ENCODE assay signal across 27 cellular contexts in genomic region chr16:88531931-88532433, GRCh38. TPM values are rescaled to one million over a fixed set of nuclear protein-coding genes. Genes with fewer than 3 reads are reported as not detected.
DNase-seq lines count a peak whose midpoint lies in the region; ATAC-seq, FAIRE-seq and TF ChIP-seq lines count a peak whose summit lies in the region.
"Had no signal": no experiment of that assay in that cellular context is flagged by ENCODE, and none has a peak within 500 bp of the region (broad histone marks: within the 10 kb centered on the region; RNA-seq: fewer than 3 reads in every experiment).

No MANE protein-coding gene starts in this region.

- ATAC-seq in omental fat pad (ENCODE audit: low FRiP score): no peak
- ATAC-seq: activated CD4-positive, alpha-beta T cell treated with anti-CD3 and anti-CD28 coated beads for 36 hours; foreskin keratinocyte; lower lobe of right lung; natural killer cell treated with Interleukin-12 subunit alpha and Interleukin-12 subunit beta and Interleukin-15 and Interleukin-18, amount 100 ng/mL, for 72 hours; SK-N-SH treated with all-trans-retinoic acid at 6 μM for 48 hours had no signal

- no peak overlapping the region for H3K9ac ChIP-seq in H1 (replicated peaks in 1 of 4; ENCODE audit: extremely low read depth in 1 of 4, low read depth in 3 of 4, low read length in 3 of 4)

- H3K4me1 ChIP-seq in H1 (replicated peaks in 1 of 4; ENCODE audit: control insufficient read depth in 3 of 4, insufficient read depth in 4 of 4, low read length in 3 of 4): peaks cover 0 to 21% (median 9%) of the 10 kb centered on the region in 4 experiments; a peak in 6 of 7 replicates
- peaks cover 18 to 61% (median 33%) of the 10 kb centered on the region in 6 donors for H3K4me1 ChIP-seq in spleen
- peaks cover 21 to 58% (median 37%) of the 10 kb centered on the region in 4 donors for H3K4me1 ChIP-seq in stomach
- H3K4me1 ChIP-seq: foreskin keratinocyte had no signal

- no peak for TF ChIP-seq POLR2A in H1 (IDR thresholded peaks at IDR 0.05; ENCODE audit: control extremely low read depth in 1 of 2, low read depth in 2 of 2, low read length in 2 of 2)
- TF ChIP-seq POLR2A in spleen (IDR thresholded peaks at IDR 0.05): no peak
- TF ChIP-seq POLR2A in stomach (IDR thresholded peaks at IDR 0.05): no peak

- H2BK120ac ChIP-seq in H1 (replicated peaks; ENCODE audit: low read depth, low read length): no peak overlapping the region

- TF ChIP-seq EP300 in H1 (IDR thresholded peaks at IDR 0.05; ENCODE audit: borderline replicate concordance in 1 of 2, low read depth in 2 of 2, low read length in 2 of 2) (no peak), stomach (IDR thresholded peaks at IDR 0.05) (no peak)

- no peak overlapping the region for H4K5ac ChIP-seq in H1 (ENCODE audit: insufficient read length, low read depth, low read length)

- whole genome bisulfite sequencing in H1 (ENCODE audit: extremely low coverage in 1 of 2, insufficient coverage in 1 of 2, insufficient read length in 1 of 2, insufficient replicate concordance in 2 of 2, low coverage in 1 of 2, low lambda C conversion rate in 2 of 2, missing lambda C conversion rate in 1 of 2), 2 experiments: 95% methylated on average over 34 of the region's 34 CpGs; no CpG with 5 or more reads in 1 of the 2 experiments
- 81 to 93% (median 88%) methylated on average over 10 to 34 of the region's 34 CpGs for WGBS in spleen, 5 donors
- 86 to 91% (median 88%) methylated on average over 19 to 34 of the region's 34 CpGs for WGBS in stomach, 5 donors

- H3K4me3 ChIP-seq in H1 (ENCODE audit: extremely low read depth in 1 of 4, insufficient read depth in 2 of 4, low read depth in 3 of 4, low read length in 4 of 4): no peak overlapping the region
- no peak overlapping the region for H3K4me3 ChIP-seq in spleen
- no peak overlapping the region for H3K4me3 ChIP-seq in stomach
- H3K4me3 ChIP-seq: lower lobe of right lung had no signal

- TF ChIP-seq RAD21 in H1 (IDR thresholded peaks at IDR 0.05 in 1 of 2, conservative IDR thresholded peaks at IDR 0.05 in 1 of 2; ENCODE audit: low read depth in 2 of 2, low read length in 2 of 2): no peak

- no peak overlapping the region for H3K4me3 Mint-ChIP-seq in activated naive CD4-positive, alpha-beta T cell treated with anti-CD3 and anti-CD28 coated beads, Interleukin-2, amount 50 U/mL, for 24 hours
- no peak overlapping the region for H3K4me3 Mint-ChIP-seq in CD14-positive monocyte
- H3K4me3 Mint-ChIP-seq: activated CD4-positive, alpha-beta T cell treated with anti-CD3 and anti-CD28 coated beads for 36 hours; activated naive CD4-positive, alpha-beta T cell treated with anti-CD3 and anti-CD28 coated beads for 36 hours; dendritic cell treated with granulocyte-macrophage colony-stimulating factor and Interleukin-4, amounts not matched to agents 40 ng/mL and 50 ng/mL, for 4 days; natural killer cell treated with Interleukin-12 subunit alpha and Interleukin-12 subunit beta and Interleukin-15 and Interleukin-18, amount 100 ng/mL, for 72 hours had no signal

- no peak overlapping the region for H3K18ac ChIP-seq in H1 (ENCODE audit: extremely low read depth, low read length)

- H2BK20ac ChIP-seq in H1 (ENCODE audit: low read length): no peak overlapping the region

- H2BK15ac ChIP-seq in H1 (ENCODE audit: low read length): no peak overlapping the region

- H2AK5ac ChIP-seq in H1 (ENCODE audit: low read depth, low read length): no peak overlapping the region

- DNase-seq in activated naive CD4-positive, alpha-beta T cell treated with Interleukin-2 at 50 U/mL for 16 hours: no peak
- peak; percentile 50 for DNase-seq in G401 (ENCODE audit: low spot score)
- no peak for DNase-seq in H1 (ENCODE audit: low read depth in 1 of 2, low spot score in 2 of 2)
- peak; percentile 82 for DNase-seq in spleen
- no peak for DNase-seq in stomach
- DNase-seq in omental fat pad (ENCODE audit: low spot score): no peak
- DNase-seq in CD14-positive monocyte (ENCODE audit: low spot score): no peak
- DNase-seq: activated naive CD4-positive, alpha-beta T cell treated with anti-CD3 and anti-CD28 coated beads for 36 hours; activated T-cell treated with anti-CD3 and anti-CD28 coated beads, Interleukin-2, amount 50 U/mL, for 48 hours; anterior cingulate cortex; Calu3; DND-41; foreskin keratinocyte; NCI-H2029; NCI-H345; NCI-H774; T-helper 2 cell; tibial artery had no signal

- H3K36me3 Mint-ChIP-seq in activated naive CD4-positive, alpha-beta T cell treated with anti-CD3 and anti-CD28 coated beads, Interleukin-2, amount 50 U/mL, for 24 hours: peaks cover 3% of the 10 kb centered on the region
- no peaks in the 10 kb centered on the region for H3K36me3 Mint-ChIP-seq in CD14-positive monocyte
- H3K36me3 Mint-ChIP-seq: natural killer cell treated with Interleukin-12 subunit alpha and Interleukin-12 subunit beta and Interleukin-15 and Interleukin-18, amount 100 ng/mL, for 72 hours had no signal

- H4K91ac ChIP-seq in H1 (replicated peaks; ENCODE audit: insufficient read length, low read length): no peak overlapping the region

- no peak overlapping the region for H3K27ac ChIP-seq in H1 (ENCODE audit: low read depth, low read length)
- H3K27ac ChIP-seq in spleen: peak overlapping the region in 5 of 8 donors; percentile 37 to 54 (median 51)
- H3K27ac ChIP-seq in stomach: no peak overlapping the region
- H3K27ac ChIP-seq: foreskin keratinocyte, lower lobe of right lung, tibial artery had no signal

- CTCF ChIA-PET in H1 (lab: Charles Lee; ENCODE audit: partially characterized antibody): interaction anchor here (0.8 to 2.0 kb wide), 6 partner anchors 25 to 97 kb away, joined by 3 to 9 read pairs (median 4); no protein-coding TSS in a partner anchor

- no peak overlapping the region for H3K23ac ChIP-seq in H1 (ENCODE audit: insufficient read length)

- H3K9me3 ChIP-seq in H1 (ENCODE audit: insufficient read depth in 2 of 2, low read depth in 1 of 2, low read length in 1 of 2): no peaks in the 10 kb centered on the region
- H3K9me3 ChIP-seq in spleen: no peaks in the 10 kb centered on the region
- H3K9me3 ChIP-seq in stomach: no peaks in the 10 kb centered on the region
- H3K9me3 ChIP-seq: esophagus muscularis mucosa, heart left ventricle, lower lobe of right lung, tibial artery had no signal

- TF ChIP-seq CTCF in H1 (IDR thresholded peaks at IDR 0.05; ENCODE audit: control extremely low read depth in 1 of 3, insufficient read depth in 1 of 3, low read depth in 1 of 3, low read length in 3 of 3) (no peak), spleen (IDR thresholded peaks at IDR 0.05 in 8 of 11, conservative IDR thresholded peaks at IDR 0.05 in 3 of 11) (no peak), stomach (IDR thresholded peaks at IDR 0.05) (no peak), omental fat pad (IDR thresholded peaks at IDR 0.05) (no peak), CD14-positive monocyte (IDR thresholded peaks at IDR 0.05) (no peak)

- H3K9me3 Mint-ChIP-seq in activated naive CD4-positive, alpha-beta T cell treated with anti-CD3 and anti-CD28 coated beads, Interleukin-2, amount 50 U/mL, for 24 hours: no peaks in the 10 kb centered on the region
- peaks cover 0 to 2% (median 0%) of the 10 kb centered on the region in 7 donors for H3K9me3 Mint-ChIP-seq in CD14-positive monocyte
- H3K9me3 Mint-ChIP-seq: activated naive CD4-positive, alpha-beta T cell treated with anti-CD3 and anti-CD28 coated beads for 36 hours; dendritic cell treated with granulocyte-macrophage colony-stimulating factor and Interleukin-4, amounts not matched to agents 40 ng/mL and 50 ng/mL, for 4 days; natural killer cell treated with Interleukin-12 subunit alpha and Interleukin-12 subunit beta and Interleukin-15 and Interleukin-18, amount 100 ng/mL, for 72 hours had no signal

- H4K8ac ChIP-seq in H1 (ENCODE audit: extremely low read depth, insufficient read depth, low read length): no peak overlapping the region

- H3K27me3 Mint-ChIP-seq in activated naive CD4-positive, alpha-beta T cell treated with anti-CD3 and anti-CD28 coated beads, Interleukin-2, amount 50 U/mL, for 24 hours: no peaks in the 10 kb centered on the region
- peaks cover 2 to 7% (median 2%) of the 10 kb centered on the region in 3 donors for H3K27me3 Mint-ChIP-seq in CD14-positive monocyte (ENCODE audit: low read depth in 3 of 3)
- H3K27me3 Mint-ChIP-seq: activated CD4-positive, alpha-beta T cell treated with anti-CD3 and anti-CD28 coated beads for 36 hours; natural killer cell treated with Interleukin-12 subunit alpha and Interleukin-12 subunit beta and Interleukin-15 and Interleukin-18, amount 100 ng/mL, for 72 hours had no signal

- H3K14ac ChIP-seq in H1 (ENCODE audit: insufficient read length): no peak overlapping the region

- no peak for FAIRE-seq in H1 (lab: Jason Lieb, UNC)
- FAIRE-seq: kidney had no signal

- H2BK12ac ChIP-seq in H1 (ENCODE audit: low read depth, low read length): 0 out of 2 replicates have a peak overlapping the region, but pooled peaks have one; percentile 9

- in situ Hi-C loops in G401 (cut with HindIII; ENCODE audit: low sequenced_read_pairs): no loop called here

- intact Hi-C loops in spleen (cut with DNase I; ENCODE audit: low total_unique reads): no loop called here
- intact Hi-C loops in stomach (cut with DNase I; ENCODE audit: low total_unique reads): no loop called here
- intact Hi-C loops in CD14-positive monocyte (cut with micrococcal nuclease): no loop called here

- H3K79me2 ChIP-seq in H1 (ENCODE audit: control insufficient read depth in 1 of 2, insufficient read depth in 2 of 2, low read length in 2 of 2): no peaks in the 10 kb centered on the region

- H3K79me1 ChIP-seq in H1 (ENCODE audit: low read depth, low read length): 0 out of 2 replicates have a peak, but pooled peaks cover 4% of the 10 kb centered on the region

- no peak overlapping the region for H3K4ac ChIP-seq in H1 (replicated peaks; ENCODE audit: insufficient read length, low read depth, low read length)

- no peak overlapping the region for H3K4me2 ChIP-seq in H1 (ENCODE audit: insufficient read depth in 1 of 2, low read depth in 2 of 2, low read length in 2 of 2)

- POLR2A ChIA-PET in H1 (lab: Charles Lee; ENCODE audit: partially characterized antibody): interaction anchor here (1.0 to 2.6 kb wide), 3 partner anchors 11 to 44 kb away, joined by 3 to 9 read pairs (median 4); no protein-coding TSS in a partner anchor

- H3K56ac ChIP-seq in H1 (replicated peaks; ENCODE audit: insufficient read length, low read depth, low read length): no peak overlapping the region

- H3K27ac Mint-ChIP-seq in activated naive CD4-positive, alpha-beta T cell treated with anti-CD3 and anti-CD28 coated beads, Interleukin-2, amount 50 U/mL, for 24 hours: peak overlapping the region; percentile 30
- no peak overlapping the region for H3K27ac Mint-ChIP-seq in CD14-positive monocyte
- H3K27ac Mint-ChIP-seq: activated CD4-positive, alpha-beta T cell treated with anti-CD3 and anti-CD28 coated beads for 36 hours; activated naive CD4-positive, alpha-beta T cell treated with anti-CD3 and anti-CD28 coated beads for 36 hours; dendritic cell treated with granulocyte-macrophage colony-stimulating factor and Interleukin-4, amounts not matched to agents 40 ng/mL and 50 ng/mL, for 4 days; natural killer cell treated with Interleukin-12 subunit alpha and Interleukin-12 subunit beta and Interleukin-15 and Interleukin-18, amount 100 ng/mL, for 72 hours had no signal

- peaks cover 10% of the 10 kb centered on the region; the same call in 1 of the 2 replicates for H3K23me2 ChIP-seq in H1 (ENCODE audit: low read depth, low read length)

- H2AFZ ChIP-seq in H1 (ENCODE audit: low read length): no peak overlapping the region

- no peak overlapping the region for H2BK5ac ChIP-seq in H1 (ENCODE audit: low read depth, low read length)

- no peaks in the 10 kb centered on the region; a peak in 2 of 7 replicates for H3K27me3 ChIP-seq in H1 (replicated peaks in 1 of 4; ENCODE audit: control insufficient read depth in 3 of 4, extremely low read depth in 1 of 4, insufficient read depth in 3 of 4, low read length in 3 of 4)
- H3K27me3 ChIP-seq in spleen (replicated peaks in 1 of 7): no peaks in the 10 kb centered on the region
- peaks cover 0 to 3% (median 0%) of the 10 kb centered on the region in 3 donors for H3K27me3 ChIP-seq in stomach
- H3K27me3 ChIP-seq: foreskin keratinocyte, heart left ventricle had no signal

- H3K4me1 Mint-ChIP-seq in activated naive CD4-positive, alpha-beta T cell treated with anti-CD3 and anti-CD28 coated beads, Interleukin-2, amount 50 U/mL, for 24 hours: peaks cover 13% of the 10 kb centered on the region
- H3K4me1 Mint-ChIP-seq in CD14-positive monocyte: peaks cover 10% of the 10 kb centered on the region

- H3K36me3 ChIP-seq in H1 (ENCODE audit: control insufficient read depth in 2 of 4, insufficient read depth in 4 of 4, low read length in 3 of 4) (no peaks in the 10 kb centered on the region; a peak in 1 of 8 replicates), spleen (peaks cover 0 to 58% (median 15%) of the 10 kb centered on the region in 6 donors), stomach (peaks cover 4 to 71% (median 58%) of the 10 kb centered on the region in 4 donors)
- H3K36me3 ChIP-seq: lower lobe of right lung had no signal

- peaks cover 0 to 16% of the 10 kb centered on the region in 2 experiments for H4K20me1 ChIP-seq in H1 (replicated peaks in 1 of 2; ENCODE audit: control insufficient read depth in 1 of 2, insufficient read depth in 2 of 2, low read length in 2 of 2)

RNA-seq across cellular contexts. Expression of gene ZC3H18, which starts 38.2 kb away (rescaled TPM):
- total RNA-seq in G401 (2014; rRNA removed; shearing (Covaris generic)): 25.8 and 48.9 TPM in 2 replicates
- total RNA-seq in H1 (2021; fragmentation: NEBNext Ultra II Directional; extraction: Animal tissue kit (Norgen Biotek cat#: 25700)): 70.3 and 73.2 TPM in 2 replicates
- 12.1 and 19.2 TPM in 2 replicates for polyA plus RNA-seq in H1 (2011; rRNA removed)
- 17.0 TPM for polyA plus RNA-seq in H1 (2011; cell fraction: cytosol; rRNA removed)
- polyA plus RNA-seq in H1 (2011; cell fraction: nucleus; rRNA removed): 42.7 TPM
- 44.2 to 48.4 TPM (median 46.4 TPM) in 4 replicates for polyA plus RNA-seq in H1 (2012, experiment 1 of 2)
- polyA plus RNA-seq in H1 (2012, experiment 2 of 2): 35.2 TPM
- polyA plus RNA-seq in H1 (2013, experiment 1 of 2): 47.2 TPM
- polyA plus RNA-seq in H1 (2013, experiment 2 of 2): 44.5 TPM
- 6.4 and 11.1 TPM in 2 replicates for polyA minus RNA-seq in H1 (2011; rRNA and poly(A)+ RNA removed)
- 19.7 TPM for polyA minus RNA-seq in H1 (2011; cell fraction: cytosol; rRNA and poly(A)+ RNA removed)
- 18.5 TPM for polyA minus RNA-seq in H1 (2011; cell fraction: nucleus; rRNA and poly(A)+ RNA removed)
- 10 to 100 TPM; 24.1 to 65.2 (median 53.6) TPM for total RNA-seq in spleen
- 10 to 100 TPM; 18.0 to 29.3 (median 18.3) TPM for polyA plus RNA-seq in spleen
- 100 to 1,000 TPM in 1 of 5 donors, 10 to 100 TPM in 4; 15.5 to 312 (median 23.9) TPM for total RNA-seq in stomach
- polyA plus RNA-seq in stomach: 10 to 100 TPM; 16.1 to 20.2 (median 16.7) TPM
- 10 to 100 TPM; 10.6 to 25.6 (median 17.8) TPM for total RNA-seq in omental fat pad
- 1 to 10 TPM; 5.5 to 6.8 TPM for polyA plus RNA-seq in CD14-positive monocyte

Comparison
In these comparisons a context has a peak if more than half of its experiments do, and no peak if none do; other contexts are left out.
1. DNase-seq: peak in G401 (single experiment) and spleen (single experiment); none in activated naive CD4-positive, alpha-beta T cell treated with Interleukin-2 at 50 U/mL for 16 hours (single experiment), H1 (0 of 2), stomach (single experiment), omental fat pad (single experiment) and CD14-positive monocyte (single experiment).
2. H3K27ac ChIP-seq: peak in spleen (5 of 8); none in H1 (single experiment) and stomach (0 of 5).